ENCODE assay signal across 12 cellular contexts in the genomic region with DNA sequence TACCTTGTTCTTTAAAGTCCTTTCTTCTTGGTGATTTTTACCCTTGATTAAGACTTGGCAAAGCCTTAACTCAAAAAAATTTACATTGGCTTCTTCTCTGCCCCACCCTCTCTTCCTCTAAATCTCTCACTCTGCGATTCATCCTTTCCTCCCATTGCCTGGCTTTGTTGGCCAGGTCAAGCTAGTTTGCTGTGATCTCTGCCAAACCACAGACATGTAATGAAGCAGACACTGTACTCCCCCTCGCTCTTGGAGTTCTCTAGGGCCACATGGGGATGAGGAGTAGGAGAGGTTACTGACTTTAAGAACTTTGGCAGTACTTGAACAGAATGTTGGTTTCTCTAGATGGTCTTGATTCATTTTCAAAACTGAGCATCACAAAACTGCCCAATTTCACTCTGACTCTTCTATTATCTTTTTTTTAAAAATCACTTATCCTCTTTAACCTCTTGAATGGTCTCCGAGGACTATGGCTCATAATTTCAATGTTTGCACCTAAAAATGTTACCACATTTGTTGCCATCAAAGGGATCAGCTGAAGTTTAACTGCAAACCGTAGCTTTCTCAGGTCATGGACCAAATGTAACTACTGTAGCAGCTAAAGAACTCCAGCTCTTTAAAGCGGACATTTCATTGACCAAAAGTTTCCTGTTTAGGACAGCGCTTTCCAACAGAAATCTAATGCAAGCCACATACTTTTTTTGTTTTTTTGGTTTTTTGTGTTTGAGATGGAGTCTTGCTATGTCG.
DNase-seq lines count a peak whose midpoint lies in the region; ATAC-seq and TF ChIP-seq lines count a peak whose summit lies in the region.
"Had no signal": no experiment of that assay in that cellular context is flagged by ENCODE, and none has a peak within 500 bp of the region (broad histone marks: within the 10 kb centered on the region; RNA-seq: fewer than 3 reads in every experiment).

No MANE protein-coding gene starts in this region.

- H4K12ac ChIP-seq in trophoblast cell (ENCODE audit: low read depth, low read length), result no peak overlapping the region

- 88% methylated on average over 7 of the region's 7 CpGs for WGBS in liver
- WGBS in right lobe of liver (ENCODE audit: insufficient coverage, low coverage, low lambda C conversion rate, missing lambda C conversion rate), result 78% methylated on average over 7 of the region's 7 CpGs
- no CpG with 5 or more reads among the region's 7 CpGs for WGBS in trophoblast cell (ENCODE audit: extremely low coverage, insufficient coverage, insufficient read length)

- no peak for ATAC-seq in right lobe of liver
- ATAC-seq in left lung, result peak; percentile 74
- no peak for ATAC-seq in GM18517 (IDR thresholded peaks at IDR 0.05; ENCODE audit: unreplicated experiment)
- ATAC-seq: GM12878; naive thymus-derived CD4-positive, alpha-beta T cell had no signal

- TF ChIP-seq CTCF in liver (IDR thresholded peaks at IDR 0.05; ENCODE audit: low read depth, low read length, missing input control) (no peak), right lobe of liver (IDR thresholded peaks at IDR 0.05) (no peak), MCF 10A (IDR thresholded peaks at IDR 0.05; ENCODE audit: unreplicated experiment) (no peak), left lung (IDR thresholded peaks at IDR 0.05) (no peak)

- H3K14ac ChIP-seq in trophoblast cell (ENCODE audit: low read length), result no peak overlapping the region

- no peak overlapping the region for H2BK120ac ChIP-seq in trophoblast cell (ENCODE audit: insufficient read depth, low read length, poor library complexity)

- peaks cover 3% of the 10 kb centered on the region for H3K79me1 ChIP-seq in trophoblast cell (ENCODE audit: low read length)

- no peak overlapping the region for H4K8ac ChIP-seq in trophoblast cell (ENCODE audit: low read depth, low read length)

- H3K4me1 Mint-ChIP-seq in MCF 10A (ENCODE audit: insufficient read depth, unreplicated experiment), result peaks cover 49% of the 10 kb centered on the region

- H3K9ac ChIP-seq in liver (ENCODE audit: low read depth in 1 of 2, low read length in 2 of 2) (no peak overlapping the region), trophoblast cell (ENCODE audit: low read length) (no peak overlapping the region)

- H3K36me3 ChIP-seq in liver (ENCODE audit: control insufficient read depth in 4 of 4, insufficient read depth in 3 of 4, low read depth in 1 of 4, low read length in 3 of 4) (no peaks in the 10 kb centered on the region), right lobe of liver (no peaks in the 10 kb centered on the region), left lung (no peaks in the 10 kb centered on the region), trophoblast cell (ENCODE audit: control insufficient read depth in 1 of 2, insufficient read depth in 2 of 2, low read length in 2 of 2) (no peaks in the 10 kb centered on the region)

- H2BK12ac ChIP-seq in trophoblast cell (ENCODE audit: low read length), result no peak overlapping the region

- H2AK5ac ChIP-seq in trophoblast cell (ENCODE audit: low read length), result no peak overlapping the region

- no peak overlapping the region for H3K4me2 ChIP-seq in trophoblast cell (ENCODE audit: low read length)

- intact Hi-C loops in right lobe of liver (cut with DNase I), result no loop called here
- intact Hi-C loops in MCF 10A (cut with micrococcal nuclease), result no loop called here
- intact Hi-C loops in left lung (cut with DNase I), result no loop called here

- no TSS peak for BruUV-seq in MCF 10A (replicated peaks; lab: Mats Ljungman, UMichigan)

- H3K4me3 Mint-ChIP-seq in MCF 10A (ENCODE audit: unreplicated experiment), result peak overlapping the region; percentile 1
- H3K4me3 Mint-ChIP-seq: naive thymus-derived CD4-positive, alpha-beta T cell had no signal

- H3K23ac ChIP-seq in trophoblast cell (ENCODE audit: low read length), result no peak overlapping the region

- H3K4me1 ChIP-seq in liver (ENCODE audit: control insufficient read depth in 4 of 4, insufficient read depth in 4 of 4, low read length in 3 of 4) (no peaks in the 10 kb centered on the region), right lobe of liver (no peaks in the 10 kb centered on the region), left lung (peaks cover 0 to 6% of the 10 kb centered on the region in 2 donors), trophoblast cell (ENCODE audit: control insufficient read depth in 1 of 2, insufficient read depth in 2 of 2, low read length in 2 of 2) (peaks cover 3 to 13% of the 10 kb centered on the region in 2 experiments)

- H3K27ac Mint-ChIP-seq in MCF 10A (ENCODE audit: low read depth, unreplicated experiment), result peak overlapping the region; percentile 5

- no peak for TF ChIP-seq POLR2A in right lobe of liver (IDR thresholded peaks at IDR 0.05)

- H3K9me3 ChIP-seq in liver (ENCODE audit: control insufficient read depth in 4 of 4, low read length in 3 of 4), result peaks cover 0 to 2% (median under 1%) of the 10 kb centered on the region in 4 donors
- H3K9me3 ChIP-seq in right lobe of liver, result no peaks in the 10 kb centered on the region
- peaks cover 0 to 4% of the 10 kb centered on the region in 2 donors for H3K9me3 ChIP-seq in left lung
- H3K9me3 ChIP-seq in trophoblast cell (ENCODE audit: insufficient read depth, low read depth, low read length), result no peaks in the 10 kb centered on the region

- DNase-seq in right lobe of liver, result no peak
- peak; percentile 97 for DNase-seq in MCF 10A (ENCODE audit: unreplicated experiment)
- no peak for DNase-seq in left lung
- DNase-seq in trophoblast cell, result no peak
- DNase-seq in CD1c-positive myeloid dendritic cell (ENCODE audit: extremely low spot score), result no peak
- no peak for DNase-seq in stimulated activated CD4-positive, alpha-beta T cell treated with anti-CD3 and anti-CD28 coated beads, Interleukin-2, amount 100 ng/mL, for 24 hours
- DNase-seq: naive thymus-derived CD4-positive, alpha-beta T cell; NCI-H2171; T-helper 1 cell had no signal

- H2AFZ ChIP-seq in trophoblast cell (ENCODE audit: insufficient read depth, low read length, poor library complexity), result no peak overlapping the region

- H4K91ac ChIP-seq in trophoblast cell (ENCODE audit: low read depth, low read length), result no peak overlapping the region

- H3K4ac ChIP-seq in trophoblast cell (ENCODE audit: low read depth, low read length), result no peak overlapping the region

- no peak overlapping the region for H2BK5ac ChIP-seq in trophoblast cell (ENCODE audit: low read depth, low read length, poor library complexity)

- no peak overlapping the region for H3K18ac ChIP-seq in trophoblast cell (ENCODE audit: low read length)

- TF ChIP-seq RAD21 in liver (IDR thresholded peaks at IDR 0.05), result no peak

- peaks cover 14% of the 10 kb centered on the region for H3K36me3 Mint-ChIP-seq in MCF 10A (ENCODE audit: insufficient read depth, unreplicated experiment)

- no peaks in the 10 kb centered on the region for H3K79me2 ChIP-seq in trophoblast cell (ENCODE audit: control insufficient read depth, insufficient read depth, low read length, poor library complexity)

- H3K27ac ChIP-seq in liver (ENCODE audit: low read depth in 1 of 2, low read length in 2 of 2), result no peak overlapping the region
- H3K27ac ChIP-seq in right lobe of liver, result no peak overlapping the region
- no peak overlapping the region for H3K27ac ChIP-seq in left lung
- no peak overlapping the region for H3K27ac ChIP-seq in trophoblast cell (ENCODE audit: low read depth, low read length)

- POLR2A ChIA-PET in MCF 10A (lab: Yijun Ruan, JAX), result interaction anchor here (0.8 to 2.2 kb wide), 10 partner anchors 8 to 299 kb away, joined by 3 to 13 read pairs (median 3); no protein-coding TSS in a partner anchor

- CTCF ChIA-PET in MCF 10A (lab: Yijun Ruan, JAX), result interaction anchor here (0.6 to 43.4 kb wide), 9 partner anchors 9 to 394 kb away, joined by 3 to 1744 read pairs (median 4); no protein-coding TSS in a partner anchor

- no peaks in the 10 kb centered on the region for H3K9me3 Mint-ChIP-seq in MCF 10A (ENCODE audit: unreplicated experiment)

- H3K4me3 ChIP-seq in liver (ENCODE audit: low read depth in 1 of 3, low read length in 3 of 3) (no peak overlapping the region), right lobe of liver (no peak overlapping the region), left lung (no peak overlapping the region), trophoblast cell (ENCODE audit: low read depth, low read length) (no peak overlapping the region)
- H3K4me3 ChIP-seq: GM12878 had no signal

- H3K27me3 Mint-ChIP-seq in MCF 10A (ENCODE audit: insufficient read depth, unreplicated experiment), result no peaks in the 10 kb centered on the region

- H3K27me3 ChIP-seq in liver (ENCODE audit: control insufficient read depth in 4 of 4, insufficient read depth in 4 of 4, low read length in 3 of 4) (no peaks in the 10 kb centered on the region), right lobe of liver (no peaks in the 10 kb centered on the region), left lung (no peaks in the 10 kb centered on the region), trophoblast cell (ENCODE audit: insufficient read depth, low read length) (no peaks in the 10 kb centered on the region)

TF ChIP-seq in liver, 16 proteins besides CTCF, POLR2A, EP300 and RAD21:
- TF ChIP-seq HNF4G (IDR thresholded peaks at IDR 0.05), result no peak
- TF ChIP-seq NR2F2 (IDR thresholded peaks at IDR 0.05), result peak; percentile 82
- no peak for TF ChIP-seq TAF1 (conservative IDR thresholded peaks at IDR 0.05)
- peak in 1 of 2 donors; percentile 33 for TF ChIP-seq RXRA (IDR thresholded peaks at IDR 0.05)
